Comparison of ENCODE assay signal across 19 cellular contexts in the genomic region with DNA sequence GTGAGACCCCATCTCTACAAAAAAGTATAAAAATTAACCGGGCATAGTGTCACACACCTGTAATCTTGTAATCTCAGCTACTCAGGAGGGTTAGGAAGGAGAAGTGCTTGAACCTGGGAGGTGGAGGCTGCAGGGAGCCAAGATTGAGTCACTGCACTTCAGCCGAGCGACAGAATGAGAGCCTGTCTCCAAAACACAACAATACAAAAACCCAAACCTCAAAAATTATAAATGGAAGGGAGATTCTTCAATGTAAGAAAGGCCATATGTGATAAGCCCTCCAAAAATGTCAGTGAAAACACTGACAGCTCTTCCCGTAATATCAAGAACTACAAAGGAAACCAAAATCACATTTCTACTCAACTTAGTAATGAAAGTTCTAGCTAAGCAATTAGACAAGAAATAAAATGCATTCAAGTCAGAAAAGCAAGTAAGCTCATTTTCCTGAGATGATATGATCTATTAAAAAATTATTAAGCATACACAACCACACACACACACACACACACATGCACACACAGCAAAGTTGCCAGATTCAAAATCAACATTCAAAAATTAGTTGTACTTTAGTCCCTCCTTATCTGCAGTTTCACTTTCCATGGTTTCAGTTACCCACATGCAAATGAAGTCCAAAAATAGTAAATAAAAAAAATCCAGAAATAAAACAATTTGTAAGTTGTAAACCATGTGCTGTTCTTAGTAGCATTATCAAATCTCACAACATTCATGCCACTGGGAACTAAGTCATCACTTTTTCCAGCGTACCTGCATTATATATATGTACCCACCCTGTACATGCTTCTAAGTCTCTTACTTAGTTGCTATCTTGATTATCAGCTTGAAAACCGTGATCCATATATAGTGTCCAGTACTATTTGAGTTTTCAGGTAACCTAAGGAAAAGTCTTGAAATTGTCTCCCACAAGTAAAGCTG.
DNase-seq lines count a peak whose midpoint lies in the region; ATAC-seq, FAIRE-seq and TF ChIP-seq lines count a peak whose summit lies in the region.
"Had no signal": no experiment of that assay in that cellular context is flagged by ENCODE, and none has a peak within 500 bp of the region (broad histone marks: within the 10 kb centered on the region; RNA-seq: fewer than 3 reads in every experiment).

No MANE protein-coding gene starts in this region.

- H3K4me3 ChIP-seq in CD4-positive, CD25-positive, alpha-beta regulatory T cell (ENCODE audit: low read depth, low read length): peak overlapping the region; percentile 58
- H3K4me3 ChIP-seq in GM12864 (ENCODE audit: low read depth, low read length): peak overlapping the region; percentile 23; the same call in 1 of the 2 replicates
- no peak overlapping the region for H3K4me3 ChIP-seq in choroid plexus epithelial cell (ENCODE audit: low read depth, low read length)
- H3K4me3 ChIP-seq: gastroesophageal sphincter, tibial artery had no signal

- POLR2A ChIA-PET in activated CD4-positive, alpha-beta T cell treated with anti-CD3 and anti-CD28 coated beads, Interleukin-2, amount 10 ng/mL, durations not matched to agents 7 days and 5 days (lab: Charles Lee): no interaction called here

- H3K36me3 ChIP-seq in CD4-positive, CD25-positive, alpha-beta regulatory T cell (ENCODE audit: control insufficient read depth, insufficient read depth, low read length): no peaks in the 10 kb centered on the region
- H3K36me3 ChIP-seq: tibial artery had no signal

- H3K4me1 ChIP-seq in CD4-positive, CD25-positive, alpha-beta regulatory T cell (ENCODE audit: control insufficient read depth, insufficient read depth, low read length, poor library complexity, severe bottlenecking): no peaks in the 10 kb centered on the region
- H3K4me1 ChIP-seq: gastroesophageal sphincter, tibial artery had no signal

- FAIRE-seq in frontal cortex (lab: Jason Lieb, UNC): no peak

- H3K27me3 Mint-ChIP-seq in CD4-positive, CD25-positive, alpha-beta regulatory T cell: no peaks in the 10 kb centered on the region
- no peaks in the 10 kb centered on the region for H3K27me3 Mint-ChIP-seq in activated CD4-positive, alpha-beta T cell treated with anti-CD3 and anti-CD28 coated beads, Interleukin-2, amount 10 ng/mL, durations not matched to agents 7 days and 5 days
- H3K27me3 Mint-ChIP-seq: IgD-negative memory B cell had no signal

- no peaks in the 10 kb centered on the region for H3K36me3 Mint-ChIP-seq in CD4-positive, CD25-positive, alpha-beta regulatory T cell
- H3K36me3 Mint-ChIP-seq in activated CD4-positive, alpha-beta T cell treated with anti-CD3 and anti-CD28 coated beads, Interleukin-2, amount 10 ng/mL, durations not matched to agents 7 days and 5 days (ENCODE audit: low read depth): peaks cover 9% of the 10 kb centered on the region
- H3K36me3 Mint-ChIP-seq: IgD-negative memory B cell, WTC11 had no signal

- no peaks in the 10 kb centered on the region for H3K9me3 Mint-ChIP-seq in CD4-positive, CD25-positive, alpha-beta regulatory T cell
- H3K9me3 Mint-ChIP-seq in activated CD4-positive, alpha-beta T cell treated with anti-CD3 and anti-CD28 coated beads, Interleukin-2, amount 10 ng/mL, durations not matched to agents 7 days and 5 days: no peaks in the 10 kb centered on the region
- H3K9me3 Mint-ChIP-seq: IgD-negative memory B cell, WTC11 had no signal

- no peak for TF ChIP-seq CTCF in GM12864 (IDR thresholded peaks at IDR 0.05; ENCODE audit: low read depth, low read length, missing control alignments)
- TF ChIP-seq CTCF in choroid plexus epithelial cell (conservative IDR thresholded peaks at IDR 0.05; ENCODE audit: low read depth, low read length): no peak

- ATAC-seq in CD4-positive, CD25-positive, alpha-beta regulatory T cell (ENCODE audit: low read depth in 2 of 2): peak in 1 of 2 donors; percentile 14
- ATAC-seq: gastroesophageal sphincter, left ventricle myocardium superior, WTC11 had no signal

- CTCF ChIA-PET in activated CD4-positive, alpha-beta T cell treated with anti-CD3 and anti-CD28 coated beads, Interleukin-2, amount 10 ng/mL, durations not matched to agents 7 days and 5 days (lab: Charles Lee): no interaction called here

- H3K9me3 ChIP-seq in CD4-positive, CD25-positive, alpha-beta regulatory T cell (ENCODE audit: control insufficient read depth in 2 of 2, low read length in 2 of 2): no peaks in the 10 kb centered on the region
- H3K9me3 ChIP-seq: gastroesophageal sphincter, tibial artery had no signal

- no peaks in the 10 kb centered on the region for H3K27me3 ChIP-seq in CD4-positive, CD25-positive, alpha-beta regulatory T cell (ENCODE audit: control insufficient read depth, insufficient read depth, low read length)
- H3K27me3 ChIP-seq: gastroesophageal sphincter, tibial artery had no signal

- DNase-seq in CD4-positive, CD25-positive, alpha-beta regulatory T cell: no peak
- DNase-seq in GM12864 (ENCODE audit: low read depth) (no peak), choroid plexus epithelial cell (ENCODE audit: low read depth) (peak; percentile 19), NCI-H1436 treated with DMSO at 0.1 percent for 48 hours (lab: John Stamatoyannopoulos, UW) (no peak), NCI-H1092 treated with DMSO at 0.1 percent for 48 hours (lab: John Stamatoyannopoulos, UW) (no peak), frontal cortex (ENCODE audit: low spot score in 2 of 2) (no peak)
- DNase-seq in activated CD4-positive, alpha-beta T cell treated with anti-CD3 and anti-CD28 coated beads, Interleukin-2, amount 10 ng/mL, durations not matched to agents 7 days and 5 days: no peak
- DNase-seq: dermis blood vessel endothelial cell, GOT3, left ventricle myocardium superior, NCI-H2029 treated with DMSO at 0.1 percent for 48 hours, NCI-H524 treated with DMSO at 0.1 percent for 48 hours, SHP77 treated with DMSO at 0.1 percent for 48 hours, tibial artery had no signal

- H3K4me3 Mint-ChIP-seq in CD4-positive, CD25-positive, alpha-beta regulatory T cell: peak overlapping the region in 1 of 4 donors; percentile 82
- peak overlapping the region; percentile 57 for H3K4me3 Mint-ChIP-seq in activated CD4-positive, alpha-beta T cell treated with anti-CD3 and anti-CD28 coated beads, Interleukin-2, amount 10 ng/mL, durations not matched to agents 7 days and 5 days
- H3K4me3 Mint-ChIP-seq: IgD-negative memory B cell, WTC11 had no signal

- peaks cover 0 to 17% (median 8%) of the 10 kb centered on the region in 4 donors for H3K4me1 Mint-ChIP-seq in CD4-positive, CD25-positive, alpha-beta regulatory T cell
- H3K4me1 Mint-ChIP-seq in activated CD4-positive, alpha-beta T cell treated with anti-CD3 and anti-CD28 coated beads, Interleukin-2, amount 10 ng/mL, durations not matched to agents 7 days and 5 days: peaks cover 15% of the 10 kb centered on the region
- H3K4me1 Mint-ChIP-seq: IgD-negative memory B cell, WTC11 had no signal

- peak overlapping the region in 1 of 3 donors; percentile 67 for H3K27ac Mint-ChIP-seq in CD4-positive, CD25-positive, alpha-beta regulatory T cell
- H3K27ac Mint-ChIP-seq in activated CD4-positive, alpha-beta T cell treated with anti-CD3 and anti-CD28 coated beads, Interleukin-2, amount 10 ng/mL, durations not matched to agents 7 days and 5 days: peak overlapping the region; percentile 86
- H3K27ac Mint-ChIP-seq: IgD-negative memory B cell had no signal

- no peak overlapping the region for H3K27ac ChIP-seq in CD4-positive, CD25-positive, alpha-beta regulatory T cell (ENCODE audit: insufficient read depth, low read length, poor library complexity, severe bottlenecking)
- H3K27ac ChIP-seq: epithelial cell of prostate, gastroesophageal sphincter, HL-60, tibial artery had no signal
